In genomic region chr11:128564642-128565245, GRCh38 we compare ENCODE assay signal across 17 cellular contexts. TPM values are rescaled to one million over a fixed set of nuclear protein-coding genes. Genes with fewer than 3 reads are reported as not detected.
A peak's percentile ranks its signal among the peaks of the same experiment; 100 is the strongest.
DNase-seq lines count a peak whose midpoint lies in the region; ATAC-seq lines count a peak whose summit lies in the region.
"Had no signal": no experiment of that assay in that cellular context is flagged by ENCODE, and none has a peak within 500 bp of the region (broad histone marks: within the 10 kb centered on the region; RNA-seq: fewer than 3 reads in every experiment).

No MANE protein-coding gene starts in this region.

- peak overlapping the region; percentile 71 for H3K9ac ChIP-seq in BLaER1
- H3K9ac ChIP-seq in Karpas-422 (ENCODE audit: low read length), result peak overlapping the region; percentile 71

- H3K27me3 ChIP-seq in BLaER1, result no peaks in the 10 kb centered on the region
- H3K27me3 ChIP-seq in Karpas-422 (ENCODE audit: low read length), result no peaks in the 10 kb centered on the region

- H3K27ac ChIP-seq in BLaER1 (peak overlapping the region; percentile 85), Karpas-422 (ENCODE audit: low read length) (peak overlapping the region; percentile 97)
- H3K27ac ChIP-seq: SK-N-MC had no signal

- H3K36me3 ChIP-seq in BLaER1 (no peaks in the 10 kb centered on the region), Karpas-422 (ENCODE audit: insufficient read depth, low read length) (no peaks in the 10 kb centered on the region)
- H3K36me3 ChIP-seq: HAP-1 had no signal

- H3K4me1 Mint-ChIP-seq in memory B cell, result peaks cover 37% of the 10 kb centered on the region
- H3K4me1 Mint-ChIP-seq in activated T-cell treated with anti-CD3 and anti-CD28 coated beads, Interleukin-2, amount 50 U/mL, for 24 hours (ENCODE audit: low read depth), result peaks cover 29% of the 10 kb centered on the region

- H3K4me2 ChIP-seq in BLaER1 (peak overlapping the region; percentile 93), Karpas-422 (ENCODE audit: low read depth, low read length, poor library complexity, severe bottlenecking) (peak overlapping the region; percentile 62)

- peak overlapping the region; percentile 87 for H3K27ac Mint-ChIP-seq in memory B cell
- no peak overlapping the region for H3K27ac Mint-ChIP-seq in activated T-cell treated with anti-CD3 and anti-CD28 coated beads, Interleukin-2, amount 50 U/mL, for 24 hours
- H3K27ac Mint-ChIP-seq: CD4-positive, alpha-beta T cell; T-cell had no signal

- H3K36me3 Mint-ChIP-seq in memory B cell, result no peaks in the 10 kb centered on the region
- H3K36me3 Mint-ChIP-seq in activated T-cell treated with anti-CD3 and anti-CD28 coated beads, Interleukin-2, amount 50 U/mL, for 24 hours (ENCODE audit: low read depth), result no peaks in the 10 kb centered on the region
- H3K36me3 Mint-ChIP-seq: T-cell had no signal

- no peaks in the 10 kb centered on the region for H3K9me3 Mint-ChIP-seq in memory B cell
- no peaks in the 10 kb centered on the region for H3K9me3 Mint-ChIP-seq in activated T-cell treated with anti-CD3 and anti-CD28 coated beads, Interleukin-2, amount 50 U/mL, for 24 hours
- H3K9me3 Mint-ChIP-seq: CD4-positive, alpha-beta T cell; T-cell had no signal

- H3K4me3 ChIP-seq in BLaER1, result peak overlapping the region; percentile 53
- peak overlapping the region; percentile 58 for H3K4me3 ChIP-seq in Karpas-422 (ENCODE audit: low read length)
- H3K4me3 ChIP-seq: HAP-1, SK-N-MC had no signal

- peak; percentile 26 for ATAC-seq in GM19397 (IDR thresholded peaks at IDR 0.05; ENCODE audit: unreplicated experiment)
- ATAC-seq in memory B cell (ENCODE audit: low read depth), result peak; percentile 6
- ATAC-seq: T-cell had no signal

- H4K20me1 ChIP-seq in BLaER1, result no peaks in the 10 kb centered on the region
- no peaks in the 10 kb centered on the region for H4K20me1 ChIP-seq in Karpas-422 (ENCODE audit: insufficient read depth, low read depth, low read length)

- no peaks in the 10 kb centered on the region for H3K79me2 ChIP-seq in Karpas-422 (ENCODE audit: low read length)

- no peak for DNase-seq in Karpas-422
- no peak for DNase-seq in memory B cell (ENCODE audit: low spot score in 2 of 2)
- no peak for DNase-seq in stimulated activated naive CD4-positive, alpha-beta T cell treated with Interleukin-2 at 50 U/mL for 16 hours (lab: John Stamatoyannopoulos, UW)
- DNase-seq in activated T-cell treated with anti-CD3 and anti-CD28 coated beads, Interleukin-2, amount 50 U/mL, for 24 hours, result no peak
- DNase-seq in hypothalamus (lab: John Stamatoyannopoulos, UW), result no peak
- DNase-seq in HCEC 1CT, result no peak
- DNase-seq: CD4-positive, alpha-beta T cell; DMS79 treated with DMSO at 0.1 percent for 48 hours; NCI-H2029; NCI-H2171; NCI-H446; NCI-H774; T-cell had no signal

- H3K9me3 ChIP-seq in BLaER1 (no peaks in the 10 kb centered on the region), Karpas-422 (ENCODE audit: low read length) (no peaks in the 10 kb centered on the region)
- H3K9me3 ChIP-seq: HAP-1 had no signal

- H3K27me3 Mint-ChIP-seq in memory B cell, result no peaks in the 10 kb centered on the region
- no peaks in the 10 kb centered on the region for H3K27me3 Mint-ChIP-seq in activated T-cell treated with anti-CD3 and anti-CD28 coated beads, Interleukin-2, amount 50 U/mL, for 24 hours
- H3K27me3 Mint-ChIP-seq: CD4-positive, alpha-beta T cell; T-cell had no signal

- H3K4me1 ChIP-seq in BLaER1 (peaks cover 100% of the 10 kb centered on the region), Karpas-422 (ENCODE audit: low read length) (peaks cover 34% of the 10 kb centered on the region)
- H3K4me1 ChIP-seq: HAP-1 had no signal

- H3K4me3 Mint-ChIP-seq in memory B cell, result peak overlapping the region; percentile 57
- H3K4me3 Mint-ChIP-seq in activated T-cell treated with anti-CD3 and anti-CD28 coated beads, Interleukin-2, amount 50 U/mL, for 24 hours, result no peak overlapping the region
- H3K4me3 Mint-ChIP-seq: CD4-positive, alpha-beta T cell; T-cell had no signal

- H2AFZ ChIP-seq in Karpas-422 (ENCODE audit: low read length), result no peak overlapping the region

- no peaks in the 10 kb centered on the region for H3K9me2 ChIP-seq in Karpas-422 (replicated peaks; ENCODE audit: insufficient read depth, low read length)

RNA-seq across cellular contexts. Expression of gene ETS1, which starts 22.6 kb away (rescaled TPM):
- total RNA-seq in Karpas-422 (2014; rRNA removed; shearing (Covaris generic); ENCODE audit: low replicate concordance), result 129 and 135 TPM in 2 replicates
